Comparison of ENCODE assay signal across 1 cellular context in the genomic region with DNA sequence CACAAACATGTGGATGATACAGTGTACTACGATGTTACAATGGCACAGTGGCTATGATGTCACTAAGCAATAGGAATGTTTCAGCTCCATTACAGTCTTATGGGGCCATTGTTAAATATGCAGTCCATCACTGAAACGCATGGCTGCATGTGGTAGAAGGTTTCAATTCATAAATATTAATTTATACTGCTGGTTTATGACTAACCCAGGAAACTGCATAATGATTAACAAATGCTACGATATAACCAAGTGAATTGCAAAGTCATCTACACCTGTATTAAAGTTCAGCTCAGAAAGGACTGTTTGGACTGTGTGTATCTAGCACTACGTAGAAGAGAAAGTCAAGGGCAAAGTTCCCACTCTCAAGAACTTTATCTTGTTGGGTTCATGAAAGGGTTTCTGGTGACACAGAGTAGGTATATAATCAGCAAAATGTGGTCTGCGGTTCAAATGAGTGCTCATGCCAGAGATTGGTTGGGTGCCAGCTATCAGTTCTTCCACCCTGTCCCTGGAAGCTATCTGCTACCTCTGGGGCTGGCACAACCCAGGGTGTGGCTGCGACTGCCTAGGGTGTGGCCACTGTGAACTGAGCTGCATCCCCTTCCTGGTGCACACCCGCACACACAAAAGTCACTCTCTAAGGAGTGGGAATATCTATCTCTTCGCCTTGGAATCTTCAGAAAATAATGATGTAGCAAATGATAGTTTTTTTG.
TF ChIP-seq lines count a peak whose summit lies in the region.

No MANE protein-coding gene starts in this region.

TF ChIP-seq in IMR-90, 13 proteins besides CTCF, POLR2A, EP300 and RAD21 (continued from another document):
- TF ChIP-seq, protein P1, sequence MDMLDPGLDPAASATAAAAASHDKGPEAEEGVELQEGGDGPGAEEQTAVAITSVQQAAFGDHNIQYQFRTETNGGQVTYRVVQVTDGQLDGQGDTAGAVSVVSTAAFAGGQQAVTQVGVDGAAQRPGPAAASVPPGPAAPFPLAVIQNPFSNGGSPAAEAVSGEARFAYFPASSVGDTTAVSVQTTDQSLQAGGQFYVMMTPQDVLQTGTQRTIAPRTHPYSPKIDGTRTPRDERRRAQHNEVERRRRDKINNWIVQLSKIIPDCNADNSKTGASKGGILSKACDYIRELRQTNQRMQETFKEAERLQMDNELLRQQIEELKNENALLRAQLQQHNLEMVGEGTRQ (IDR thresholded peaks at IDR 0.05; ENCODE audit: low read depth, low read length), result no peak
- TF ChIP-seq MXI1 (IDR thresholded peaks at IDR 0.05; ENCODE audit: borderline replicate concordance, low read depth, low read length), result no peak
- TF ChIP-seq CEBPB (IDR thresholded peaks at IDR 0.05; ENCODE audit: low read depth, low read length), result no peak
- no peak for TF ChIP-seq RCOR1 (IDR thresholded peaks at IDR 0.05; ENCODE audit: insufficient replicate concordance, low read length)
- TF ChIP-seq FOS (IDR thresholded peaks at IDR 0.05; ENCODE audit: low read depth, low read length), result no peak
- no peak for TF ChIP-seq CHD1 (IDR thresholded peaks at IDR 0.05; ENCODE audit: low read depth, low read length)
- no peak for TF ChIP-seq MAFK (IDR thresholded peaks at IDR 0.05; ENCODE audit: low read depth, low read length)
- TF ChIP-seq SMC3 (IDR thresholded peaks at IDR 0.05; ENCODE audit: low read depth, low read length), result no peak
